In the genomic region with DNA sequence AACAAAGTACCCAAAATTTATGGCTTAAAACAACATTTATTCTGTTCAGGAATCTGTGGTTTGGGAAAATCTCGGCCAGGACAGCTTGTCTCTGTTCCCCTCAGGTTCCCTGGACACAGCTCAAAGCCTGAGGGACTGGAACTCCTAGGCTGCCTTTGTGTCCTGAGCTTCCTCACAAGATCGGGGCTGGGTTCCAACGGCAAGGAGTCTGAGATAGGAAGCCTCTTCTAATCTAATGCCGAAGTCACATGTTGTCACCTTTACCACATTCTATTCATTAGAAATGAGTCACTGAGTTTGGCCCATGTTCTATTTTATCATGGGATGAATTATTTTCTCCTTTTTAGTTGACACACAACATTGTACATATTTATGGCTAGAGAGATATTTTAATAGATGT, we compare ENCODE assay signal across 20 cellular contexts.
"Had no signal": no experiment of that assay in that cellular context is flagged by ENCODE, and none has a peak within 500 bp of the region (broad histone marks: within the 10 kb centered on the region; RNA-seq: fewer than 3 reads in every experiment).

No MANE protein-coding gene starts in this region.

- ATAC-seq: activated CD8-positive, alpha-beta T cell treated with anti-CD3 and anti-CD28 coated beads, Interleukin-2, amount 10 ng/mL, durations not matched to agents 7 days and 5 days; left lobe of liver; natural killer cell treated with Interleukin-12 subunit alpha and Interleukin-12 subunit beta and Interleukin-15 and Interleukin-18, amount 100 ng/mL, for 72 hours had no signal

- H3K27ac Mint-ChIP-seq: activated CD8-positive, alpha-beta T cell treated with anti-CD3 and anti-CD28 coated beads, Interleukin-2, amount 10 ng/mL, durations not matched to agents 7 days and 5 days; activated naive CD4-positive, alpha-beta T cell treated with anti-CD3 and anti-CD28 coated beads, Interleukin-2, amount 50 U/mL, for 24 hours; natural killer cell treated with Interleukin-12 subunit alpha and Interleukin-12 subunit beta and Interleukin-15 and Interleukin-18, amount 100 ng/mL, for 72 hours had no signal

- H3K27me3 ChIP-seq: adrenal gland, right lobe of liver, transverse colon had no signal

- H3K4me3 ChIP-seq: adrenal gland, right lobe of liver, smooth muscle cell, transverse colon had no signal

- H3K4me1 ChIP-seq: adrenal gland, right lobe of liver, transverse colon had no signal

- H3K9me3 Mint-ChIP-seq: activated naive CD4-positive, alpha-beta T cell treated with anti-CD3 and anti-CD28 coated beads, Interleukin-2, amount 50 U/mL, for 24 hours; central memory CD8-positive, alpha-beta T cell; natural killer cell treated with Interleukin-12 subunit alpha and Interleukin-12 subunit beta and Interleukin-15 and Interleukin-18, amount 100 ng/mL, for 72 hours had no signal

- DNase-seq: activated CD4-positive, alpha-beta T cell treated with anti-CD3 and anti-CD28 coated beads for 4 hours; activated CD8-positive, alpha-beta memory T cell treated with anti-CD3 and anti-CD28 coated beads, Interleukin-2, amount 50 U/mL, for 4 hours; activated CD8-positive, alpha-beta T cell treated with anti-CD3 and anti-CD28 coated beads, Interleukin-2, amount 10 ng/mL, durations not matched to agents 7 days and 5 days; activated effector memory CD4-positive, alpha-beta T cell treated with anti-CD3 and anti-CD28 coated beads, Interleukin-2, amount 50 U/mL, for 16 hours; activated T-cell treated with anti-CD3 and anti-CD28 coated beads, Interleukin-2, amount 50 U/mL, for 48 hours; adrenal gland; effector memory CD4-positive, alpha-beta T cell; hippocampal formation; right lobe of liver; stimulated activated CD4-positive, alpha-beta T cell treated with anti-CD3 and anti-CD28 coated beads, Interleukin-4, amount 100 ng/mL, for 4 hours; stimulated activated CD8-positive, alpha-beta memory T cell treated with anti-CD3 and anti-CD28 coated beads, Interleukin-4, amount 100 ng/mL, for 48 hours; stimulated activated naive CD4-positive, alpha-beta T cell treated with Interleukin-2 at 50 U/mL for 16 hours; substantia nigra; T-helper 2 cell; transverse colon had no signal

- H3K27me3 Mint-ChIP-seq: activated naive CD4-positive, alpha-beta T cell treated with anti-CD3 and anti-CD28 coated beads, Interleukin-2, amount 50 U/mL, for 24 hours; central memory CD8-positive, alpha-beta T cell; natural killer cell treated with Interleukin-12 subunit alpha and Interleukin-12 subunit beta and Interleukin-15 and Interleukin-18, amount 100 ng/mL, for 72 hours had no signal

- H3K9me3 ChIP-seq: adrenal gland, right lobe of liver, transverse colon had no signal

- H3K4me3 Mint-ChIP-seq: activated CD8-positive, alpha-beta T cell treated with anti-CD3 and anti-CD28 coated beads, Interleukin-2, amount 10 ng/mL, durations not matched to agents 7 days and 5 days; activated naive CD4-positive, alpha-beta T cell treated with anti-CD3 and anti-CD28 coated beads, Interleukin-2, amount 50 U/mL, for 24 hours; central memory CD8-positive, alpha-beta T cell; natural killer cell treated with Interleukin-12 subunit alpha and Interleukin-12 subunit beta and Interleukin-15 and Interleukin-18, amount 100 ng/mL, for 72 hours had no signal

- H3K27ac ChIP-seq: adrenal gland, right lobe of liver, transverse colon had no signal
